Comparison of ENCODE assay signal across 9 cellular contexts in the genomic region with DNA sequence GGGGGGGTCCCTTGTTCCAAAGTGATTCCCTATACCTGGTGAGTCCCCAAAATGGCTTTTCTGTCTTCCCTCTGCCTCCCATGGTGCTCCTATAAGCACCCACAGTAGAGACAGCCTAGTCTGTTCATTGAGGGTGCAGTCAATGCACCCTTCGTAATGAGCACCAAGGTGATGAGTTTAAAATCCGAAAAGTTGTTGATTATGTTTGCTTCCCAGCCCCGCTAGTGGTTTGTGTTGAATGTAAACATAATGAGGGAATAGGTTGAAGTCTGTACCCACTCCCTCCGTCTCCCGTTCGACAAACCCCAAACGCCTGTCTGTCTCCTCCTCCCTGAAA. TPM values are rescaled to one million over a fixed set of nuclear protein-coding genes. Genes with fewer than 3 reads are reported as not detected.
DNase-seq lines count a peak whose midpoint lies in the region; ATAC-seq and TF ChIP-seq lines count a peak whose summit lies in the region.
"Had no signal": no experiment of that assay in that cellular context is flagged by ENCODE, and none has a peak within 500 bp of the region (broad histone marks: within the 10 kb centered on the region; RNA-seq: fewer than 3 reads in every experiment).

No MANE protein-coding gene starts in this region.

- peaks cover 0 to 6% (median 2%) of the 10 kb centered on the region in 3 donors for H3K27me3 Mint-ChIP-seq in CD14-positive monocyte (ENCODE audit: low read depth in 3 of 3)
- H3K27me3 Mint-ChIP-seq: stimulated activated naive CD8-positive, alpha-beta T cell treated with anti-CD3 and anti-CD28 coated beads, Interleukin-15, amount 100 ng/mL, for 72 hours had no signal

- H3K4me1 ChIP-seq in lung (ENCODE audit: control insufficient read depth in 2 of 2, insufficient read depth in 2 of 2, low read length in 2 of 2) (peaks cover 13 to 20% of the 10 kb centered on the region in 2 donors), thyroid gland (peaks cover 31 to 38% of the 10 kb centered on the region in 2 donors)

- DNase-seq in MG63: no peak
- DNase-seq in caudate nucleus (lab: John Stamatoyannopoulos, UW): peak in 2 of 61 donors; percentile 39 to 46
- DNase-seq in lung (ENCODE audit: low spot score): no peak
- no peak for DNase-seq in thyroid gland
- DNase-seq in CD14-positive monocyte (ENCODE audit: low spot score): no peak
- DNase-seq: stimulated activated naive CD8-positive, alpha-beta T cell treated with anti-CD3 and anti-CD28 coated beads, Interleukin-15, amount 100 ng/mL, for 72 hours had no signal

- H3K36me3 ChIP-seq in MG63 (peaks cover 54% of the 10 kb centered on the region), lung (ENCODE audit: control insufficient read depth in 2 of 2, insufficient read depth in 2 of 2, low read length in 2 of 2) (peaks cover 0 to 4% of the 10 kb centered on the region in 2 donors), thyroid gland (no peaks in the 10 kb centered on the region)

- H3K4me1 Mint-ChIP-seq in CD14-positive monocyte: peaks cover 36% of the 10 kb centered on the region

- no peak overlapping the region for H3K27ac Mint-ChIP-seq in CD14-positive monocyte

- H3K4me3 ChIP-seq in MG63: peak overlapping the region; percentile 92
- H3K4me3 ChIP-seq in lung: peak overlapping the region; percentile 94
- peak overlapping the region; percentile 44 to 94 (median 91) for H3K4me3 ChIP-seq in thyroid gland (replicated peaks in 1 of 3)

- WGBS in lung, 2 donors: 8 to 12% methylated on average over 7 of the region's 7 CpGs
- WGBS in thyroid gland, 2 donors: 51% methylated on average over 7 of the region's 7 CpGs

- peaks cover 8 to 29% of the 10 kb centered on the region in 2 donors for H3K36me3 Mint-ChIP-seq in CD14-positive monocyte

- H3K9me3 Mint-ChIP-seq in CD14-positive monocyte: peaks cover 0 to 13% (median 0%) of the 10 kb centered on the region in 7 donors
- H3K9me3 Mint-ChIP-seq: neural crest cell; stimulated activated naive CD8-positive, alpha-beta T cell treated with anti-CD3 and anti-CD28 coated beads, Interleukin-15, amount 100 ng/mL, for 72 hours had no signal

- TF ChIP-seq CTCF in lung (IDR thresholded peaks at IDR 0.05; ENCODE audit: control extremely low read depth, extremely low read depth) (no peak), thyroid gland (IDR thresholded peaks at IDR 0.05) (no peak), CD14-positive monocyte (IDR thresholded peaks at IDR 0.05) (no peak)

- H3K4me3 Mint-ChIP-seq in CD14-positive monocyte: no peak overlapping the region
- H3K4me3 Mint-ChIP-seq: neural crest cell; stimulated activated naive CD8-positive, alpha-beta T cell treated with anti-CD3 and anti-CD28 coated beads, Interleukin-15, amount 100 ng/mL, for 72 hours had no signal

- H3K9me3 ChIP-seq in MG63 (no peaks in the 10 kb centered on the region), lung (ENCODE audit: control insufficient read depth in 2 of 2, insufficient read depth in 1 of 2, low read length in 1 of 2) (no peaks in the 10 kb centered on the region), thyroid gland (no peaks in the 10 kb centered on the region)

- intact Hi-C loops in thyroid gland (cut with DNase I): loop anchor here (5.0 to 10.0 kb wide), 3 partner anchors 500 to 693 kb away; partner anchors contain the start of genes BABAM2 and RBKS
- intact Hi-C loops in CD14-positive monocyte (cut with micrococcal nuclease): loop anchor here (2.0 to 10.0 kb wide), 6 partner anchors 58 to 688 kb away; partner anchors contain the start of genes BABAM2 (in 2 of the 2) and RBKS (in 2 of the 2)

- H3K27me3 ChIP-seq in MG63 (no peaks in the 10 kb centered on the region), lung (ENCODE audit: control insufficient read depth, insufficient read depth) (no peaks in the 10 kb centered on the region), thyroid gland (no peaks in the 10 kb centered on the region)

- ATAC-seq in lung (ENCODE audit: insufficient read depth, low FRiP score) (no peak), HG03460 (IDR thresholded peaks at IDR 0.05; ENCODE audit: unreplicated experiment) (no peak), HG03571 (IDR thresholded peaks at IDR 0.05; ENCODE audit: unreplicated experiment) (no peak)
- ATAC-seq: stimulated activated naive CD8-positive, alpha-beta T cell treated with anti-CD3 and anti-CD28 coated beads, Interleukin-15, amount 100 ng/mL, for 72 hours had no signal

- peak overlapping the region; percentile 92 for H3K27ac ChIP-seq in caudate nucleus (ENCODE audit: low read depth, low read length)
- peak overlapping the region; percentile 99 for H3K27ac ChIP-seq in lung (ENCODE audit: low read depth in 1 of 2, low read length in 1 of 2)
- peak overlapping the region; percentile 99 to 100 (median 100) for H3K27ac ChIP-seq in thyroid gland

- no peak for TF ChIP-seq POLR2A in thyroid gland (IDR thresholded peaks at IDR 0.05)

RNA-seq across cellular contexts. Expression of gene FOSL2, which starts 2.3 kb away (rescaled TPM):
- 32.7 and 46.9 TPM in 2 replicates for total RNA-seq in MG63 (2014; rRNA removed; shearing (Covaris generic); ENCODE audit: low replicate concordance)
- total RNA-seq in lung: 10 to 100 TPM; 40.0 to 97.0 TPM
- polyA plus RNA-seq in lung: 10 to 100 TPM; 23.5 to 97.9 TPM
- total RNA-seq in thyroid gland: 10 to 100 TPM; 30.7 to 85.1 (median 40.6) TPM
- 10 to 100 TPM; 24.8 to 28.6 TPM for polyA plus RNA-seq in CD14-positive monocyte
